Comparison of ENCODE assay signal across 36 cellular contexts in genomic region chr11:57126766-57127400, GRCh38. TPM values are rescaled to one million over a fixed set of nuclear protein-coding genes. Genes with fewer than 3 reads are reported as not detected.
"Had no signal": no experiment of that assay in that cellular context is flagged by ENCODE, and none has a peak within 500 bp of the region (broad histone marks: within the 10 kb centered on the region; RNA-seq: fewer than 3 reads in every experiment).

No MANE protein-coding gene starts in this region.

- H3K4me2 ChIP-seq: neural progenitor cell had no signal

- ATAC-seq: activated CD4-positive, CD25-positive, alpha-beta regulatory T cell treated with anti-CD3 and anti-CD28 coated beads, Interleukin-2, amount 50 U/mL, for 24 hours; esophagus mucosa; heart left ventricle; left lobe of liver; lower lobe of right lung; natural killer cell; stimulated activated naive B cell treated with anti-CD40 and anti-IgM and Interleukin-4, amounts not matched to agents 10 μg/mL and 1 μg/mL and 100 μg/mL, for 72 hours had no signal

- H3K9me3 Mint-ChIP-seq: activated CD4-positive, alpha-beta memory T cell treated with anti-CD3 and anti-CD28 coated beads for 36 hours; activated naive CD4-positive, alpha-beta T cell treated with anti-CD3 and anti-CD28 coated beads, Interleukin-2, amount 10 ng/mL, durations not matched to agents 7 days and 5 days; activated naive CD8-positive, alpha-beta T cell treated with anti-CD3 and anti-CD28 coated beads, Interleukin-2, amount 10 ng/mL, durations not matched to agents 7 days and 5 days; natural killer cell; neural progenitor cell had no signal

- H3K4me1 ChIP-seq: lower lobe of right lung, right atrium auricular region, thyroid gland had no signal

- H3K4me3 ChIP-seq: heart left ventricle, lower lobe of right lung, neural progenitor cell, right atrium auricular region, stomach, thyroid gland had no signal

- H3K9me3 ChIP-seq: heart left ventricle, lower lobe of right lung, right atrium auricular region, stomach, thyroid gland had no signal

- FAIRE-seq: astrocyte, endothelial cell of umbilical vein had no signal

- H3K9ac ChIP-seq: neural progenitor cell had no signal

- H3K27me3 ChIP-seq: brain microvascular endothelial cell, neural progenitor cell, right atrium auricular region, thyroid gland had no signal

- DNase-seq: activated CD4-positive, alpha-beta memory T cell treated with anti-CD3 and anti-CD28 coated beads for 36 hours; activated CD4-positive, alpha-beta T cell treated with anti-CD3 and anti-CD28 coated beads for 48 hours; activated CD8-positive, alpha-beta memory T cell treated with anti-CD3 and anti-CD28 coated beads, Interleukin-2, amount 50 U/mL, for 4 hours; activated gamma-delta T cell; activated naive CD4-positive, alpha-beta T cell treated with anti-CD3 and anti-CD28 coated beads, Interleukin-2, amount 10 ng/mL, durations not matched to agents 7 days and 5 days; activated naive CD8-positive, alpha-beta T cell treated with anti-CD3 and anti-CD28 coated beads, Interleukin-2, amount 10 ng/mL, durations not matched to agents 7 days and 5 days; activated T-cell treated with anti-CD3 and anti-CD28 coated beads, Interleukin-2, amount 50 U/mL, for 1 hour; amniotic stem cell; brain microvascular endothelial cell; central memory CD4-positive, alpha-beta T cell; foreskin fibroblast; heart left ventricle; hypothalamus; immature natural killer cell; lower lobe of right lung; mesendoderm; natural killer cell; occipital lobe; stimulated activated CD4-positive, alpha-beta T cell treated with anti-CD3 and anti-CD28 coated beads, Interleukin-15, amount 100 ng/mL, for 24 hours; stimulated activated CD4-positive, alpha-beta T cell treated with anti-CD3 and anti-CD28 coated beads, Interleukin-2, amount 100 ng/mL, for 24 hours; stimulated activated naive B cell treated with anti-CD40 and anti-IgM and Interleukin-4, amounts not matched to agents 10 μg/mL and 1 μg/mL and 100 μg/mL, for 72 hours; stomach; T-helper 9 cell; thyroid gland; WERI-Rb-1 had no signal

- H3K27ac ChIP-seq: brain microvascular endothelial cell, heart left ventricle, lower lobe of right lung, neural progenitor cell, right atrium auricular region, stomach, thyroid gland, WERI-Rb-1 had no signal

- H3K4me1 Mint-ChIP-seq: activated naive CD4-positive, alpha-beta T cell treated with anti-CD3 and anti-CD28 coated beads, Interleukin-2, amount 10 ng/mL, durations not matched to agents 7 days and 5 days; immature natural killer cell; natural killer cell; stimulated activated naive B cell treated with anti-CD40 and anti-IgM and Interleukin-4, amounts not matched to agents 10 μg/mL and 1 μg/mL and 100 μg/mL, for 72 hours had no signal

- H3K4me3 Mint-ChIP-seq: activated CD4-positive, alpha-beta memory T cell treated with anti-CD3 and anti-CD28 coated beads for 36 hours; activated naive CD4-positive, alpha-beta T cell treated with anti-CD3 and anti-CD28 coated beads, Interleukin-2, amount 10 ng/mL, durations not matched to agents 7 days and 5 days; activated naive CD8-positive, alpha-beta T cell treated with anti-CD3 and anti-CD28 coated beads, Interleukin-2, amount 10 ng/mL, durations not matched to agents 7 days and 5 days; immature natural killer cell; natural killer cell; neural progenitor cell; stimulated activated naive B cell treated with anti-CD40 and anti-IgM and Interleukin-4, amounts not matched to agents 10 μg/mL and 1 μg/mL and 100 μg/mL, for 72 hours had no signal

- H2AFZ ChIP-seq: neural progenitor cell had no signal

- H3K36me3 Mint-ChIP-seq: activated CD4-positive, alpha-beta memory T cell treated with anti-CD3 and anti-CD28 coated beads for 36 hours; activated naive CD4-positive, alpha-beta T cell treated with anti-CD3 and anti-CD28 coated beads, Interleukin-2, amount 10 ng/mL, durations not matched to agents 7 days and 5 days; activated naive CD8-positive, alpha-beta T cell treated with anti-CD3 and anti-CD28 coated beads, Interleukin-2, amount 10 ng/mL, durations not matched to agents 7 days and 5 days; natural killer cell; neural progenitor cell; stimulated activated naive B cell treated with anti-CD40 and anti-IgM and Interleukin-4, amounts not matched to agents 10 μg/mL and 1 μg/mL and 100 μg/mL, for 72 hours had no signal

- H3K36me3 ChIP-seq: brain microvascular endothelial cell, heart left ventricle, lower lobe of right lung, neural progenitor cell, right atrium auricular region, stomach, thyroid gland, WERI-Rb-1 had no signal

- H3K27ac Mint-ChIP-seq: activated CD4-positive, alpha-beta memory T cell treated with anti-CD3 and anti-CD28 coated beads for 36 hours; activated naive CD4-positive, alpha-beta T cell treated with anti-CD3 and anti-CD28 coated beads, Interleukin-2, amount 10 ng/mL, durations not matched to agents 7 days and 5 days; activated naive CD8-positive, alpha-beta T cell treated with anti-CD3 and anti-CD28 coated beads, Interleukin-2, amount 10 ng/mL, durations not matched to agents 7 days and 5 days; immature natural killer cell; natural killer cell; neural progenitor cell; stimulated activated naive B cell treated with anti-CD40 and anti-IgM and Interleukin-4, amounts not matched to agents 10 μg/mL and 1 μg/mL and 100 μg/mL, for 72 hours had no signal

RNA-seq across cellular contexts. Expression of gene LRRC55, which starts 54.9 kb away (rescaled TPM):
- total RNA-seq: activated CD4-positive, alpha-beta memory T cell treated with anti-CD3 and anti-CD28 coated beads for 36 hours; activated CD8-positive, alpha-beta memory T cell treated with anti-CD3 and anti-CD28 coated beads for 36 hours; activated naive CD8-positive, alpha-beta T cell treated with anti-CD3 and anti-CD28 coated beads, Interleukin-2, amount 10 ng/mL, durations not matched to agents 7 days and 5 days; astrocyte; endothelial cell of umbilical vein; mononuclear cell; natural killer cell; pulmonary artery endothelial cell; right atrium auricular region; ureter had no signal
- polyA plus RNA-seq: endothelial cell of umbilical vein, immature natural killer cell had no signal
